In the genomic region with DNA sequence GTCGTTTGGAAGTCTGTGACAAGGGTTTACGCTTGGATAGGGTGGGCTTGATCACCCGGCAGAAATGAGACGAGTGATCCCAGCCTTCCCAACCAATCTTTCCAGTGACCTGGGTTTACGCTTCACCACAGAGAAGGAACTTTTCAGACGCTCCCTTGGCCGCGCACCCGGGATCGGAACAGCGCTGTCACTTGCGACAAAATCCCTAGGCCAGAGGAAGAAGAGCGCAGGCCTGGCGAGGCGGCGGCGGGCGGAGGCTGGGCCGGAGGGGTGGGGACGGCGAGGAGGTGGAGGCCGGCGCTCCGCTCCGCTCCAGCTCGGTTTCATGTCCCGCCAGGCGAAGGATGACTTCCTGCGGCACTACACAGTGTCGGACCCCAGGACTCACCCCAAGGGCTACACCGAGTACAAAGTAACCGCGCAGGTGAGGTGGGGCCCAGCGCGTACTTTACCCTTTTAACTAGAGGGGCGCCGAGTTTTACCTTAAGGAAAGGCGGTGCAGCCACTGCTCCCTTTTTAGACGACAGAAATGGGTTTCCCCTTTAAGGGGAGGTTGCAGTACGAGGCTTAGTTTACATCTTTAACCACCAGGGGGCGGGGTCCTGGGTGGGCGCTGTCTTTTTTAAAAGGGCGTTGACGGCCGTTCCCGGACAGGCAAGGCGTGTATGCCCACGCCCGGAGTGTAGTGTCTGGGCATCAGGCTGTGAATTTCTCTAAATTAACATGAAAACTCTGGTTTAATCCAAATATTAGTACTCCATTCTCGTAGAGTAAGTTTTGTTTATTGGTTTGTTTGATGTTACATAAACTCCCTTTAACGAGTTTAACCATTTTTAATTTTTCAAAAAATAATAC, we compare ENCODE assay signal across 1 cellular context.
TF ChIP-seq lines count a peak whose summit lies in the region.

A gene with protein sequence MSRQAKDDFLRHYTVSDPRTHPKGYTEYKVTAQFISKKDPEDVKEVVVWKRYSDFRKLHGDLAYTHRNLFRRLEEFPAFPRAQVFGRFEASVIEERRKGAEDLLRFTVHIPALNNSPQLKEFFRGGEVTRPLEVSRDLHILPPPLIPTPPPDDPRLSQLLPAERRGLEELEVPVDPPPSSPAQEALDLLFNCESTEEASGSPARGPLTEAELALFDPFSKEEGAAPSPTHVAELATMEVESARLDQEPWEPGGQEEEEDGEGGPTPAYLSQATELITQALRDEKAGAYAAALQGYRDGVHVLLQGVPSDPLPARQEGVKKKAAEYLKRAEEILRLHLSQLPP (plus strand): TSS at position 227 of the 855 bp plus-strand sequence. CDS start 99 bp downstream, at position 326.

TF ChIP-seq in HepG2, 621 proteins besides CTCF, POLR2A, EP300 and RAD21 (continued from another document and continues in another):
- TF ChIP-seq, protein P1, sequence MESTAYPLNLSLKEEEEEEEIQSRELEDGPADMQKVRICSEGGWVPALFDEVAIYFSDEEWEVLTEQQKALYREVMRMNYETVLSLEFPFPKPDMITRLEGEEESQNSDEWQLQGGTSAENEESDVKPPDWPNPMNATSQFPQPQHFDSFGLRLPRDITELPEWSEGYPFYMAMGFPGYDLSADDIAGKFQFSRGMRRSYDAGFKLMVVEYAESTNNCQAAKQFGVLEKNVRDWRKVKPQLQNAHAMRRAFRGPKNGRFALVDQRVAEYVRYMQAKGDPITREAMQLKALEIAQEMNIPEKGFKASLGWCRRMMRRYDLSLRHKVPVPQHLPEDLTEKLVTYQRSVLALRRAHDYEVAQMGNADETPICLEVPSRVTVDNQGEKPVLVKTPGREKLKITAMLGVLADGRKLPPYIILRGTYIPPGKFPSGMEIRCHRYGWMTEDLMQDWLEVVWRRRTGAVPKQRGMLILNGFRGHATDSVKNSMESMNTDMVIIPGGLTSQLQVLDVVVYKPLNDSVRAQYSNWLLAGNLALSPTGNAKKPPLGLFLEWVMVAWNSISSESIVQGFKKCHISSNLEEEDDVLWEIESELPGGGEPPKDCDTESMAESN (CRISPR knock-in tag; conservative IDR thresholded peaks at IDR 0.05), result peak; percentile 75; the same call in 1 of the 2 replicates
- TF ChIP-seq AHR (CRISPR knock-in tag; IDR thresholded peaks at IDR 0.05) (peak; percentile 74; the same call in 1 of the 2 replicates), ZNF841 (CRISPR knock-in tag; IDR thresholded peaks at IDR 0.05; ENCODE audit: borderline replicate concordance) (no peak), THYN1 (CRISPR knock-in tag; IDR thresholded peaks at IDR 0.05; ENCODE audit: borderline replicate concordance, low read depth) (0 out of 2 replicates have a peak, but pooled peaks have one; percentile 22), TSC22D2 (CRISPR knock-in tag; IDR thresholded peaks at IDR 0.05; ENCODE audit: borderline replicate concordance) (0 out of 2 replicates have a peak, but pooled peaks have one; percentile 29), FOXA3 (CRISPR knock-in tag; IDR thresholded peaks at IDR 0.05) (peak; percentile 14; the same call in 1 of the 2 replicates), FOXP1 (IDR thresholded peaks at IDR 0.05) (no peak), FOXP1 (CRISPR knock-in tag; IDR thresholded peaks at IDR 0.05) (no peak), RBM22 (optimal IDR thresholded peaks at IDR 0.05; ENCODE audit: low read length) (no peak), ZNF34 (CRISPR knock-in tag; IDR thresholded peaks at IDR 0.05; ENCODE audit: borderline replicate concordance) (no peak), CHD4 (IDR thresholded peaks at IDR 0.05; ENCODE audit: borderline replicate concordance, low read length) (peak; percentile 43; the same call in 1 of the 2 replicates), ZNF572 (CRISPR knock-in tag; IDR thresholded peaks at IDR 0.05) (no peak), ZFY (CRISPR knock-in tag; IDR thresholded peaks at IDR 0.05) (peak; percentile 90), ZNF234 (CRISPR knock-in tag; conservative IDR thresholded peaks at IDR 0.05) (no peak), SAP130 (CRISPR knock-in tag; IDR thresholded peaks at IDR 0.05; ENCODE audit: low read depth) (peak; percentile 89), TP53 (CRISPR knock-in tag; conservative IDR thresholded peaks at IDR 0.05) (no peak), TGIF2 (CRISPR knock-in tag; IDR thresholded peaks at IDR 0.05) (peak; percentile 18; the same call in 1 of the 2 replicates), ZNF292 (CRISPR knock-in tag; IDR thresholded peaks at IDR 0.05; ENCODE audit: borderline replicate concordance, low read depth) (no peak), PHF20 (CRISPR knock-in tag; IDR thresholded peaks at IDR 0.05) (peak; percentile 62; the same call in 1 of the 2 replicates), KDM2A (CRISPR knock-in tag; IDR thresholded peaks at IDR 0.05; ENCODE audit: borderline replicate concordance, low read depth) (peak; percentile 95), NR2F2 (IDR thresholded peaks at IDR 0.05; ENCODE audit: borderline replicate concordance, low read depth) (no peak), ZNF891 (CRISPR knock-in tag; IDR thresholded peaks at IDR 0.05) (peak; percentile 84; the same call in 1 of the 2 replicates), ZNF160 (CRISPR knock-in tag; IDR thresholded peaks at IDR 0.05) (peak; percentile 54; the same call in 1 of the 2 replicates), KDM5A (IDR thresholded peaks at IDR 0.05; ENCODE audit: borderline replicate concordance, low read length) (peak; percentile 78; the same call in 1 of the 2 replicates), ZNF335 (CRISPR knock-in tag; IDR thresholded peaks at IDR 0.05) (no peak), ASH2L (IDR thresholded peaks at IDR 0.05; ENCODE audit: insufficient read length, low read depth, low read length) (peak; percentile 98), AKAP8 (CRISPR knock-in tag; IDR thresholded peaks at IDR 0.05) (peak; percentile 81; the same call in 1 of the 2 replicates)
- TF ChIP-seq, protein P2, sequence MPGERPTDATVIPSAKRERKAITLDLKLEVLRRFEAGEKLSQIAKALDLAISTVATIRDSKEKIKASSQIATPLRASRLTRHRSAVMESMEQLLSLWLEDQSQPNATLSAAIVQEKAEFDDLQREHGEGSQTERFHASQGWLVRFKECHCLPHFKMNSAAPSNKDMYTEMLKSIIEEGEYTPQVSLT (CRISPR knock-in tag; IDR thresholded peaks at IDR 0.05; ENCODE audit: borderline replicate concordance, low read depth), result no peak
- TF ChIP-seq, protein P3, sequence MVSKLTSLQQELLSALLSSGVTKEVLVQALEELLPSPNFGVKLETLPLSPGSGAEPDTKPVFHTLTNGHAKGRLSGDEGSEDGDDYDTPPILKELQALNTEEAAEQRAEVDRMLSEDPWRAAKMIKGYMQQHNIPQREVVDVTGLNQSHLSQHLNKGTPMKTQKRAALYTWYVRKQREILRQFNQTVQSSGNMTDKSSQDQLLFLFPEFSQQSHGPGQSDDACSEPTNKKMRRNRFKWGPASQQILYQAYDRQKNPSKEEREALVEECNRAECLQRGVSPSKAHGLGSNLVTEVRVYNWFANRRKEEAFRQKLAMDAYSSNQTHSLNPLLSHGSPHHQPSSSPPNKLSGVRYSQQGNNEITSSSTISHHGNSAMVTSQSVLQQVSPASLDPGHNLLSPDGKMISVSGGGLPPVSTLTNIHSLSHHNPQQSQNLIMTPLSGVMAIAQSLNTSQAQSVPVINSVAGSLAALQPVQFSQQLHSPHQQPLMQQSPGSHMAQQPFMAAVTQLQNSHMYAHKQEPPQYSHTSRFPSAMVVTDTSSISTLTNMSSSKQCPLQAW (CRISPR knock-in tag; IDR thresholded peaks at IDR 0.05), result peak; percentile 69; the same call in 1 of the 2 replicates
- TF ChIP-seq, protein P4, sequence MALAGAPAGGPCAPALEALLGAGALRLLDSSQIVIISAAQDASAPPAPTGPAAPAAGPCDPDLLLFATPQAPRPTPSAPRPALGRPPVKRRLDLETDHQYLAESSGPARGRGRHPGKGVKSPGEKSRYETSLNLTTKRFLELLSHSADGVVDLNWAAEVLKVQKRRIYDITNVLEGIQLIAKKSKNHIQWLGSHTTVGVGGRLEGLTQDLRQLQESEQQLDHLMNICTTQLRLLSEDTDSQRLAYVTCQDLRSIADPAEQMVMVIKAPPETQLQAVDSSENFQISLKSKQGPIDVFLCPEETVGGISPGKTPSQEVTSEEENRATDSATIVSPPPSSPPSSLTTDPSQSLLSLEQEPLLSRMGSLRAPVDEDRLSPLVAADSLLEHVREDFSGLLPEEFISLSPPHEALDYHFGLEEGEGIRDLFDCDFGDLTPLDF (CRISPR knock-in tag; IDR thresholded peaks at IDR 0.05), result peak; percentile 57; the same call in 1 of the 2 replicates
- TF ChIP-seq, protein P5, sequence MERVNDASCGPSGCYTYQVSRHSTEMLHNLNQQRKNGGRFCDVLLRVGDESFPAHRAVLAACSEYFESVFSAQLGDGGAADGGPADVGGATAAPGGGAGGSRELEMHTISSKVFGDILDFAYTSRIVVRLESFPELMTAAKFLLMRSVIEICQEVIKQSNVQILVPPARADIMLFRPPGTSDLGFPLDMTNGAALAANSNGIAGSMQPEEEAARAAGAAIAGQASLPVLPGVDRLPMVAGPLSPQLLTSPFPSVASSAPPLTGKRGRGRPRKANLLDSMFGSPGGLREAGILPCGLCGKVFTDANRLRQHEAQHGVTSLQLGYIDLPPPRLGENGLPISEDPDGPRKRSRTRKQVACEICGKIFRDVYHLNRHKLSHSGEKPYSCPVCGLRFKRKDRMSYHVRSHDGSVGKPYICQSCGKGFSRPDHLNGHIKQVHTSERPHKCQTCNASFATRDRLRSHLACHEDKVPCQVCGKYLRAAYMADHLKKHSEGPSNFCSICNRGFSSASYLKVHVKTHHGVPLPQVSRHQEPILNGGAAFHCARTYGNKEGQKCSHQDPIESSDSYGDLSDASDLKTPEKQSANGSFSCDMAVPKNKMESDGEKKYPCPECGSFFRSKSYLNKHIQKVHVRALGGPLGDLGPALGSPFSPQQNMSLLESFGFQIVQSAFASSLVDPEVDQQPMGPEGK (CRISPR knock-in tag; IDR thresholded peaks at IDR 0.05), result 0 out of 2 replicates have a peak, but pooled peaks have one; percentile 40
- TF ChIP-seq, protein P6, sequence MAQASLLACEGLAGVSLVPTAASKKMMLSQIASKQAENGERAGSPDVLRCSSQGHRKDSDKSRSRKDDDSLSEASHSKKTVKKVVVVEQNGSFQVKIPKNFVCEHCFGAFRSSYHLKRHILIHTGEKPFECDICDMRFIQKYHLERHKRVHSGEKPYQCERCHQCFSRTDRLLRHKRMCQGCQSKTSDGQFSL (CRISPR knock-in tag; IDR thresholded peaks at IDR 0.05), result no peak
- TF ChIP-seq, protein P7, sequence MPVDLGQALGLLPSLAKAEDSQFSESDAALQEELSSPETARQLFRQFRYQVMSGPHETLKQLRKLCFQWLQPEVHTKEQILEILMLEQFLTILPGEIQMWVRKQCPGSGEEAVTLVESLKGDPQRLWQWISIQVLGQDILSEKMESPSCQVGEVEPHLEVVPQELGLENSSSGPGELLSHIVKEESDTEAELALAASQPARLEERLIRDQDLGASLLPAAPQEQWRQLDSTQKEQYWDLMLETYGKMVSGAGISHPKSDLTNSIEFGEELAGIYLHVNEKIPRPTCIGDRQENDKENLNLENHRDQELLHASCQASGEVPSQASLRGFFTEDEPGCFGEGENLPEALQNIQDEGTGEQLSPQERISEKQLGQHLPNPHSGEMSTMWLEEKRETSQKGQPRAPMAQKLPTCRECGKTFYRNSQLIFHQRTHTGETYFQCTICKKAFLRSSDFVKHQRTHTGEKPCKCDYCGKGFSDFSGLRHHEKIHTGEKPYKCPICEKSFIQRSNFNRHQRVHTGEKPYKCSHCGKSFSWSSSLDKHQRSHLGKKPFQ (CRISPR knock-in tag; IDR thresholded peaks at IDR 0.05; ENCODE audit: insufficient replicate concordance), result peak; percentile 73
- TF ChIP-seq, protein P8, sequence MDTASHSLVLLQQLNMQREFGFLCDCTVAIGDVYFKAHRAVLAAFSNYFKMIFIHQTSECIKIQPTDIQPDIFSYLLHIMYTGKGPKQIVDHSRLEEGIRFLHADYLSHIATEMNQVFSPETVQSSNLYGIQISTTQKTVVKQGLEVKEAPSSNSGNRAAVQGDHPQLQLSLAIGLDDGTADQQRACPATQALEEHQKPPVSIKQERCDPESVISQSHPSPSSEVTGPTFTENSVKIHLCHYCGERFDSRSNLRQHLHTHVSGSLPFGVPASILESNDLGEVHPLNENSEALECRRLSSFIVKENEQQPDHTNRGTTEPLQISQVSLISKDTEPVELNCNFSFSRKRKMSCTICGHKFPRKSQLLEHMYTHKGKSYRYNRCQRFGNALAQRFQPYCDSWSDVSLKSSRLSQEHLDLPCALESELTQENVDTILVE (CRISPR knock-in tag; IDR thresholded peaks at IDR 0.05), result peak; percentile 79
- TF ChIP-seq, protein P9, sequence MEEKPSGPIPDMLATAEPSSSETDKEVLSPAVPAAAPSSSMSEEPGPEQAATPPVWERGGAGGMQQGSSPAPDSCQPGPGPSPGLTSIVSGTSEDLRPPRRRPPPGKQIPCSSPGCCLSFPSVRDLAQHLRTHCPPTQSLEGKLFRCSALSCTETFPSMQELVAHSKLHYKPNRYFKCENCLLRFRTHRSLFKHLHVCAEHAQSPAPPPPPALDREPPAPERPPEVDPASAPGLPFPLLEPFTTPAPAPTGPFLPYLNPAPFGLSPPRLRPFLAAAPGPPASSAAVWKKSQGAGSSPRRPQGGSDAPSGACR (CRISPR knock-in tag; IDR thresholded peaks at IDR 0.05), result peak; percentile 32; the same call in 1 of the 2 replicates
- TF ChIP-seq, protein P10, sequence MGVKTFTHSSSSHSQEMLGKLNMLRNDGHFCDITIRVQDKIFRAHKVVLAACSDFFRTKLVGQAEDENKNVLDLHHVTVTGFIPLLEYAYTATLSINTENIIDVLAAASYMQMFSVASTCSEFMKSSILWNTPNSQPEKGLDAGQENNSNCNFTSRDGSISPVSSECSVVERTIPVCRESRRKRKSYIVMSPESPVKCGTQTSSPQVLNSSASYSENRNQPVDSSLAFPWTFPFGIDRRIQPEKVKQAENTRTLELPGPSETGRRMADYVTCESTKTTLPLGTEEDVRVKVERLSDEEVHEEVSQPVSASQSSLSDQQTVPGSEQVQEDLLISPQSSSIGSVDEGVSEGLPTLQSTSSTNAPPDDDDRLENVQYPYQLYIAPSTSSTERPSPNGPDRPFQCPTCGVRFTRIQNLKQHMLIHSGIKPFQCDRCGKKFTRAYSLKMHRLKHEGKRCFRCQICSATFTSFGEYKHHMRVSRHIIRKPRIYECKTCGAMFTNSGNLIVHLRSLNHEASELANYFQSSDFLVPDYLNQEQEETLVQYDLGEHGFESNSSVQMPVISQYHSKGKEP (CRISPR knock-in tag; IDR thresholded peaks at IDR 0.05), result no peak
- TF ChIP-seq, protein P11, sequence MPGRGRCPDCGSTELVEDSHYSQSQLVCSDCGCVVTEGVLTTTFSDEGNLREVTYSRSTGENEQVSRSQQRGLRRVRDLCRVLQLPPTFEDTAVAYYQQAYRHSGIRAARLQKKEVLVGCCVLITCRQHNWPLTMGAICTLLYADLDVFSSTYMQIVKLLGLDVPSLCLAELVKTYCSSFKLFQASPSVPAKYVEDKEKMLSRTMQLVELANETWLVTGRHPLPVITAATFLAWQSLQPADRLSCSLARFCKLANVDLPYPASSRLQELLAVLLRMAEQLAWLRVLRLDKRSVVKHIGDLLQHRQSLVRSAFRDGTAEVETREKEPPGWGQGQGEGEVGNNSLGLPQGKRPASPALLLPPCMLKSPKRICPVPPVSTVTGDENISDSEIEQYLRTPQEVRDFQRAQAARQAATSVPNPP (CRISPR knock-in tag; IDR thresholded peaks at IDR 0.05), result peak; percentile 64; the same call in 1 of the 2 replicates
- TF ChIP-seq, protein P12, sequence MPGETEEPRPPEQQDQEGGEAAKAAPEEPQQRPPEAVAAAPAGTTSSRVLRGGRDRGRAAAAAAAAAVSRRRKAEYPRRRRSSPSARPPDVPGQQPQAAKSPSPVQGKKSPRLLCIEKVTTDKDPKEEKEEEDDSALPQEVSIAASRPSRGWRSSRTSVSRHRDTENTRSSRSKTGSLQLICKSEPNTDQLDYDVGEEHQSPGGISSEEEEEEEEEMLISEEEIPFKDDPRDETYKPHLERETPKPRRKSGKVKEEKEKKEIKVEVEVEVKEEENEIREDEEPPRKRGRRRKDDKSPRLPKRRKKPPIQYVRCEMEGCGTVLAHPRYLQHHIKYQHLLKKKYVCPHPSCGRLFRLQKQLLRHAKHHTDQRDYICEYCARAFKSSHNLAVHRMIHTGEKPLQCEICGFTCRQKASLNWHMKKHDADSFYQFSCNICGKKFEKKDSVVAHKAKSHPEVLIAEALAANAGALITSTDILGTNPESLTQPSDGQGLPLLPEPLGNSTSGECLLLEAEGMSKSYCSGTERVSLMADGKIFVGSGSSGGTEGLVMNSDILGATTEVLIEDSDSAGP (CRISPR knock-in tag; IDR thresholded peaks at IDR 0.05; ENCODE audit: borderline replicate concordance), result peak; percentile 99
